8 cellular contexts compared by ENCODE assay signal in the genomic region with DNA sequence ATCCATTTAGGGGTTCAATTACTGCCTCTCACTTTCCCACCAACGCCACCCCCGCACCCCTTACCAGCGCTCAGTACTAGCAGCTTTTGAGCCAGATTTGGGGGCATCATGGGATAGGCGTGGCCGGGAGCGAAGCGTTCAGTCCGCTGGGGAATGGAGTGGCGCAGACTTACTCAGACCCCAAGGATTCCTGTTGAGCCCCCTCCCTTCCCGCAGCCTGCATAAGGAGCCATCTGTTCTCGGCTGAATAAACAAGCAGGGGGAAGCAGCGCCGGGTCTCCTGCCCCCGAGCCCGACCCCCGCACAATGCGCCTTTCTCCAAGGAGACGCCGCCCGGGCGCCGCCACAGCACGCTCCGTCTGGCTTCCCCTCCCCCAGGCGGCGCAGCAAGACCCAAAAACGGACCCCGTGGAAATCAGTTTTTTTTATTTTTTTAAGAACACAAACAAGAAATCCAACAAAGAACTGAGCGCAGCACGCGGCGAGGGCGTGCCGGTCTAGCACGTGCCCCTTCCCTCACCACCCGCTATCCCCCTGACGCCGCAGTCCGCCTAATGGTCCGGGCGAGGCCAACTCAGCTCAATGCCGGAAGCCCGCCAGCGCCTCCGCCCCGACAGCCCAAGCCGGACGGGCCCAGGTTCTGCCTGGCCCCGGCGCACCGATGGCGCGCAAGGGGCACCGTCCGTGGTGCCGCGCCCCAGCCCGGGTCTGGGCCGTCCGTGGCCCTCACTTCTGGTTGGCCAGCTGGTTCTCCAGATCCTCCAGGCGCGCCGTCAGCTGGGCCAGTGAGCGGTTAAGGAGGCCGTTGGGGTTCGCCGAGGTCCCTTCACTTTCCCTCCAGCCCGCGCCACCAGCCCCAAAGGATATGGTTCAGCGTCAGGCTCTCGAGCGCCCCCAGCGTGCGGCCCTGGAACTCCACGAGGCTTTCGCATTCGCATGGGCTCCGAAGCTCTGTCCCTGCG. TPM values are rescaled to one million over a fixed set of nuclear protein-coding genes. Genes with fewer than 3 reads are reported as not detected.
DNase-seq lines count a peak whose midpoint lies in the region; TF ChIP-seq lines count a peak whose summit lies in the region.

No MANE protein-coding gene starts in this region.

- H3K36me3 ChIP-seq in suprapubic skin, result no peaks in the 10 kb centered on the region

- no peak overlapping the region for H3K27ac Mint-ChIP-seq in activated naive CD4-positive, alpha-beta T cell treated with anti-CD3 and anti-CD28 coated beads for 36 hours

- H3K36me3 Mint-ChIP-seq in activated naive CD4-positive, alpha-beta T cell treated with anti-CD3 and anti-CD28 coated beads for 36 hours (ENCODE audit: low read depth), result no peaks in the 10 kb centered on the region

- TF ChIP-seq CTCF in GM12872 (IDR thresholded peaks at IDR 0.05; ENCODE audit: insufficient read depth, low read depth, low read length) (peak; percentile 94), suprapubic skin (IDR thresholded peaks at IDR 0.05) (peak; percentile 91 to 99)

- H3K27me3 Mint-ChIP-seq in activated naive CD4-positive, alpha-beta T cell treated with anti-CD3 and anti-CD28 coated beads for 36 hours (ENCODE audit: low read depth), result peaks cover 33% of the 10 kb centered on the region

- H3K4me1 Mint-ChIP-seq in activated naive CD4-positive, alpha-beta T cell treated with anti-CD3 and anti-CD28 coated beads for 36 hours (ENCODE audit: low read depth), result peaks cover 4% of the 10 kb centered on the region

- peak overlapping the region; percentile 53 for H3K4me3 ChIP-seq in suprapubic skin

- peak; percentile 57; the same call in 1 of the 2 replicates for TF ChIP-seq RAD21 in Ishikawa (IDR thresholded peaks at IDR 0.05; ENCODE audit: low read depth)

- intact Hi-C loops in activated naive CD4-positive, alpha-beta T cell treated with anti-CD3 and anti-CD28 coated beads for 36 hours (cut with micrococcal nuclease), result loop anchor here (5.0 kb wide), 2 partner anchors 281 to 326 kb away; a partner anchor contains a TSS

- H3K27me3 ChIP-seq in suprapubic skin, result peaks cover 4% of the 10 kb centered on the region

- WGBS in suprapubic skin, result 4% methylated on average over 19 of the region's 79 CpGs

- H3K4me1 ChIP-seq in suprapubic skin, result peaks cover 24% of the 10 kb centered on the region

- no peaks in the 10 kb centered on the region for H3K9me3 ChIP-seq in suprapubic skin

- peak overlapping the region; percentile 55 for H3K27ac ChIP-seq in suprapubic skin

- CTCF ChIA-PET in activated naive CD4-positive, alpha-beta T cell treated with anti-CD3 and anti-CD28 coated beads for 36 hours (lab: Charles Lee), result interaction anchor here (0.6 to 6.4 kb wide), 64 partner anchors 9 to 478 kb away, joined by 3 to 87 read pairs (median 5); a partner anchor contains a TSS

- no peak for TF ChIP-seq POLR2A in suprapubic skin (IDR thresholded peaks at IDR 0.05)

- H3K9me3 Mint-ChIP-seq in activated naive CD4-positive, alpha-beta T cell treated with anti-CD3 and anti-CD28 coated beads for 36 hours, result no peaks in the 10 kb centered on the region

- DNase-seq in SK-N-DZ (ENCODE audit: low spot score), result peak; percentile 63
- DNase-seq in activated naive CD4-positive, alpha-beta T cell treated with anti-CD3 and anti-CD28 coated beads for 36 hours, result peak; percentile 90
- DNase-seq in globus pallidus (ENCODE audit: low spot score), result peak; percentile 58
- DNase-seq in occipital lobe (lab: John Stamatoyannopoulos, UW), result peak; percentile 64
- peak; percentile 93 to 94 for DNase-seq in suprapubic skin (ENCODE audit: low spot score in 2 of 2)
- no peak for DNase-seq in cerebellar nuclear complex (lab: John Stamatoyannopoulos, UW)

- TF ChIP-seq EP300 in Ishikawa (IDR thresholded peaks at IDR 0.05; ENCODE audit: borderline replicate concordance) (no peak), suprapubic skin (IDR thresholded peaks at IDR 0.05) (no peak)

- H3K4me3 Mint-ChIP-seq in activated naive CD4-positive, alpha-beta T cell treated with anti-CD3 and anti-CD28 coated beads for 36 hours, result peak overlapping the region; percentile 72

TF ChIP-seq in Ishikawa, 13 proteins besides CTCF, POLR2A, EP300 and RAD21:
- TF ChIP-seq ZBTB7A (IDR thresholded peaks at IDR 0.05; ENCODE audit: low read depth) (0 out of 2 replicates have a peak, but pooled peaks have one; percentile 50), FOXM1 (IDR thresholded peaks at IDR 0.05; ENCODE audit: borderline replicate concordance, low read depth) (no peak), YY1 (IDR thresholded peaks at IDR 0.05; ENCODE audit: low read depth) (no peak), NFIC (IDR thresholded peaks at IDR 0.05) (no peak), EGR1 (IDR thresholded peaks at IDR 0.05) (no peak), TEAD4 (IDR thresholded peaks at IDR 0.05) (no peak), CEBPB (IDR thresholded peaks at IDR 0.05) (no peak), CREB1 (IDR thresholded peaks at IDR 0.05; ENCODE audit: low read depth) (no peak), TAF1 (IDR thresholded peaks at IDR 0.05; ENCODE audit: low read depth) (no peak), TCF12 (IDR thresholded peaks at IDR 0.05; ENCODE audit: low read depth) (peak; percentile 64; the same call in 1 of the 2 replicates)
- TF ChIP-seq, protein P1, sequence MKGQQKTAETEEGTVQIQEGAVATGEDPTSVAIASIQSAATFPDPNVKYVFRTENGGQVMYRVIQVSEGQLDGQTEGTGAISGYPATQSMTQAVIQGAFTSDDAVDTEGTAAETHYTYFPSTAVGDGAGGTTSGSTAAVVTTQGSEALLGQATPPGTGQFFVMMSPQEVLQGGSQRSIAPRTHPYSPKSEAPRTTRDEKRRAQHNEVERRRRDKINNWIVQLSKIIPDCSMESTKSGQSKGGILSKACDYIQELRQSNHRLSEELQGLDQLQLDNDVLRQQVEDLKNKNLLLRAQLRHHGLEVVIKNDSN (IDR thresholded peaks at IDR 0.05), result peak; percentile 64
- TF ChIP-seq, protein P2, sequence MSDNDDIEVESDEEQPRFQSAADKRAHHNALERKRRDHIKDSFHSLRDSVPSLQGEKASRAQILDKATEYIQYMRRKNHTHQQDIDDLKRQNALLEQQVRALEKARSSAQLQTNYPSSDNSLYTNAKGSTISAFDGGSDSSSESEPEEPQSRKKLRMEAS (IDR thresholded peaks at IDR 0.05), result peak; percentile 98
- TF ChIP-seq, protein P3, sequence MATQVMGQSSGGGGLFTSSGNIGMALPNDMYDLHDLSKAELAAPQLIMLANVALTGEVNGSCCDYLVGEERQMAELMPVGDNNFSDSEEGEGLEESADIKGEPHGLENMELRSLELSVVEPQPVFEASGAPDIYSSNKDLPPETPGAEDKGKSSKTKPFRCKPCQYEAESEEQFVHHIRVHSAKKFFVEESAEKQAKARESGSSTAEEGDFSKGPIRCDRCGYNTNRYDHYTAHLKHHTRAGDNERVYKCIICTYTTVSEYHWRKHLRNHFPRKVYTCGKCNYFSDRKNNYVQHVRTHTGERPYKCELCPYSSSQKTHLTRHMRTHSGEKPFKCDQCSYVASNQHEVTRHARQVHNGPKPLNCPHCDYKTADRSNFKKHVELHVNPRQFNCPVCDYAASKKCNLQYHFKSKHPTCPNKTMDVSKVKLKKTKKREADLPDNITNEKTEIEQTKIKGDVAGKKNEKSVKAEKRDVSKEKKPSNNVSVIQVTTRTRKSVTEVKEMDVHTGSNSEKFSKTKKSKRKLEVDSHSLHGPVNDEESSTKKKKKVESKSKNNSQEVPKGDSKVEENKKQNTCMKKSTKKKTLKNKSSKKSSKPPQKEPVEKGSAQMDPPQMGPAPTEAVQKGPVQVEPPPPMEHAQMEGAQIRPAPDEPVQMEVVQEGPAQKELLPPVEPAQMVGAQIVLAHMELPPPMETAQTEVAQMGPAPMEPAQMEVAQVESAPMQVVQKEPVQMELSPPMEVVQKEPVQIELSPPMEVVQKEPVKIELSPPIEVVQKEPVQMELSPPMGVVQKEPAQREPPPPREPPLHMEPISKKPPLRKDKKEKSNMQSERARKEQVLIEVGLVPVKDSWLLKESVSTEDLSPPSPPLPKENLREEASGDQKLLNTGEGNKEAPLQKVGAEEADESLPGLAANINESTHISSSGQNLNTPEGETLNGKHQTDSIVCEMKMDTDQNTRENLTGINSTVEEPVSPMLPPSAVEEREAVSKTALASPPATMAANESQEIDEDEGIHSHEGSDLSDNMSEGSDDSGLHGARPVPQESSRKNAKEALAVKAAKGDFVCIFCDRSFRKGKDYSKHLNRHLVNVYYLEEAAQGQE (IDR thresholded peaks at IDR 0.05; ENCODE audit: low read depth), result no peak
TF ChIP-seq in Ishikawa: peak in this region for 4.

RNA-seq across cellular contexts. Expression of a gene that starts 13.3 kb away (rescaled TPM):
- polyA plus RNA-seq in SK-N-DZ (2014; cell fraction: cytosol; rRNA removed), result not detected in 2 replicates
- not detected in 2 replicates for polyA plus RNA-seq in SK-N-DZ (2014; cell fraction: nucleus; rRNA removed)
- total RNA-seq in activated naive CD4-positive, alpha-beta T cell treated with anti-CD3 and anti-CD28 coated beads for 36 hours, result not detected
- not detected for total RNA-seq in occipital lobe
- total RNA-seq in suprapubic skin, result not detected

RNA-seq across cellular contexts. Expression of a gene that starts 14.8 kb away (rescaled TPM):
- polyA plus RNA-seq in SK-N-DZ (2014; cell fraction: cytosol; rRNA removed), result 0.10 TPM in 1 of 2 replicates, not detected in the other
- not detected in 2 replicates for polyA plus RNA-seq in SK-N-DZ (2014; cell fraction: nucleus; rRNA removed)
- total RNA-seq in activated naive CD4-positive, alpha-beta T cell treated with anti-CD3 and anti-CD28 coated beads for 36 hours, result 1 to 10 TPM; 1.0 to 1.5 TPM
- total RNA-seq in occipital lobe, result not detected
- 1 to 10 TPM in 1 of 4 donors, under 1 TPM in 2, not detected in 1; 0.25 to 1.5 (median 0.94) TPM for total RNA-seq in suprapubic skin

RNA-seq across cellular contexts. Expression of a gene that starts 39.0 kb away (rescaled TPM):
- not detected in 2 replicates for polyA plus RNA-seq in SK-N-DZ (2014; cell fraction: cytosol; rRNA removed)
- polyA plus RNA-seq in SK-N-DZ (2014; cell fraction: nucleus; rRNA removed), result not detected in 2 replicates
- not detected for total RNA-seq in activated naive CD4-positive, alpha-beta T cell treated with anti-CD3 and anti-CD28 coated beads for 36 hours
- total RNA-seq in occipital lobe, result not detected
- total RNA-seq in suprapubic skin, result 100 to 1,000 TPM in 3 of 4 donors, 10 to 100 TPM in 1; 97.4 to 632 (median 292) TPM

RNA-seq across cellular contexts. Expression of a gene that starts 54.9 kb away (rescaled TPM):
- polyA plus RNA-seq in SK-N-DZ (2014; cell fraction: cytosol; rRNA removed), result 1.7 and 2.4 TPM in 2 replicates
- 0.69 and 0.95 TPM in 2 replicates for polyA plus RNA-seq in SK-N-DZ (2014; cell fraction: nucleus; rRNA removed)
- 10 to 100 TPM; 28.4 to 31.4 TPM for total RNA-seq in activated naive CD4-positive, alpha-beta T cell treated with anti-CD3 and anti-CD28 coated beads for 36 hours
- total RNA-seq in occipital lobe (1.9 TPM), suprapubic skin (100 to 1,000 TPM; 156 to 255 (median 216) TPM)

Comparison
In these comparisons a context has a peak if more than half of its experiments do, and no peak if none do; other contexts are left out.
1. DNase-seq: peak in SK-N-DZ (single experiment), activated naive CD4-positive, alpha-beta T cell treated with anti-CD3 and anti-CD28 coated beads for 36 hours (single experiment), globus pallidus (single experiment), occipital lobe (single experiment) and suprapubic skin (2 of 2); none in cerebellar nuclear complex (0 of 2).
2. RNA of a gene that starts 39.0 kb away (total RNA-seq): 97.4 to 632 TPM in suprapubic skin; not detected in activated naive CD4-positive, alpha-beta T cell treated with anti-CD3 and anti-CD28 coated beads for 36 hours and not detected in occipital lobe (single experiment); every median in the first group is over 10 times any median in the second.